Comparison of ENCODE assay signal across 15 cellular contexts in genomic region chr9:73684601-73685000, GRCh38.
A peak's percentile ranks its signal among the peaks of the same experiment; 100 is the strongest.
DNase-seq lines count a peak whose midpoint lies in the region; ATAC-seq and TF ChIP-seq lines count a peak whose summit lies in the region.
"Had no signal": no experiment of that assay in that cellular context is flagged by ENCODE, and none has a peak within 500 bp of the region (broad histone marks: within the 10 kb centered on the region; RNA-seq: fewer than 3 reads in every experiment).

No MANE protein-coding gene starts in this region.

- H3K27me3 Mint-ChIP-seq in WTC11 (ENCODE audit: low read depth) = no peaks in the 10 kb centered on the region
- H3K27me3 Mint-ChIP-seq in activated T-helper 17 cell treated with anti-CD3 and anti-CD28 coated beads, Interleukin-2, amount 50 U/mL, for 72 hours = no peaks in the 10 kb centered on the region
- H3K27me3 Mint-ChIP-seq: activated CD4-positive, alpha-beta T cell treated with anti-CD3 and anti-CD28 coated beads for 36 hours; activated naive CD4-positive, alpha-beta T cell treated with anti-CD3 and anti-CD28 coated beads, Interleukin-2, amount 10 ng/mL, durations not matched to agents 7 days and 5 days had no signal

- TF ChIP-seq CTCF in WTC11 (IDR thresholded peaks at IDR 0.05) (no peak), foreskin keratinocyte (conservative IDR thresholded peaks at IDR 0.05) (no peak), mucosa of descending colon (IDR thresholded peaks at IDR 0.05) (no peak), OCI-LY7 (conservative IDR thresholded peaks at IDR 0.05; ENCODE audit: low read length) (no peak), ovary (IDR thresholded peaks at IDR 0.05) (no peak)

- no peak for TF ChIP-seq EP300 in ovary (IDR thresholded peaks at IDR 0.05)

- 82 to 91% (median 88%) methylated on average over 3 of the region's 3 CpGs for WGBS in ovary, 3 donors

- ATAC-seq in WTC11 (peak; percentile 20; the same call in 1 of the 2 replicates), foreskin keratinocyte (peak; percentile 90), mucosa of descending colon (no peak)
- ATAC-seq in activated T-helper 17 cell treated with anti-CD3 and anti-CD28 coated beads, Interleukin-2, amount 50 U/mL, for 72 hours (replicated peaks) = no peak
- ATAC-seq: activated CD4-positive, alpha-beta T cell treated with anti-CD3 and anti-CD28 coated beads for 36 hours; Right ventricle myocardium inferior had no signal

- no peaks in the 10 kb centered on the region for H3K79me2 ChIP-seq in OCI-LY7 (ENCODE audit: insufficient read depth, low read depth, low read length)
- H3K79me2 ChIP-seq: hepatocyte, parathyroid adenoma had no signal

- CTCF ChIA-PET in WTC11 (lab: Charles Lee) (interaction anchor here (1.1 to 1.4 kb wide), 7 partner anchors 323 to 927 kb away, joined by 3 to 10 read pairs (median 4); no protein-coding TSS in a partner anchor), OCI-LY7 (lab: Charles Lee; ENCODE audit: unreplicated experiment) (no interaction called here)

- peak overlapping the region; percentile 54 for H3K27ac ChIP-seq in foreskin keratinocyte
- no peak overlapping the region for H3K27ac ChIP-seq in OCI-LY7 (ENCODE audit: low read depth, low read length, poor library complexity, severe bottlenecking)
- H3K27ac ChIP-seq in ovary = no peak overlapping the region
- H3K27ac ChIP-seq: BLaER1, hepatocyte, parathyroid adenoma had no signal

- H3K27me3 ChIP-seq in foreskin keratinocyte (no peaks in the 10 kb centered on the region), ovary (no peaks in the 10 kb centered on the region)
- H3K27me3 ChIP-seq: BLaER1, hepatocyte had no signal

- no peak for TF ChIP-seq POLR2A in ovary (IDR thresholded peaks at IDR 0.05)

- intact Hi-C loops in mucosa of descending colon (cut with DNase I, micrococcal nuclease) = no loop called here
- intact Hi-C loops in OCI-LY7 (cut with micrococcal nuclease; ENCODE audit: unreplicated experiment) = no loop called here
- intact Hi-C loops in ovary (cut with DNase I) = no loop called here

- no peak overlapping the region for H2AFZ ChIP-seq in OCI-LY7 (ENCODE audit: low read length)
- H2AFZ ChIP-seq: hepatocyte, parathyroid adenoma had no signal

- H3K9me3 Mint-ChIP-seq in WTC11 = peaks cover 13% of the 10 kb centered on the region
- peaks cover 8% of the 10 kb centered on the region for H3K9me3 Mint-ChIP-seq in activated T-helper 17 cell treated with anti-CD3 and anti-CD28 coated beads, Interleukin-2, amount 50 U/mL, for 72 hours
- H3K9me3 Mint-ChIP-seq: activated naive CD4-positive, alpha-beta T cell treated with anti-CD3 and anti-CD28 coated beads, Interleukin-2, amount 10 ng/mL, durations not matched to agents 7 days and 5 days; T-helper 1 cell treated with Interleukin-12 subunit alpha and Interleukin-12 subunit beta and Interleukin-4 antibody, amounts not matched to agents 30 μg/mL and 1 μg/mL, for 36 hours had no signal

- H3K4me3 Mint-ChIP-seq in WTC11 = no peak overlapping the region
- no peak overlapping the region for H3K4me3 Mint-ChIP-seq in activated T-helper 17 cell treated with anti-CD3 and anti-CD28 coated beads, Interleukin-2, amount 50 U/mL, for 72 hours
- H3K4me3 Mint-ChIP-seq: activated CD4-positive, alpha-beta T cell treated with anti-CD3 and anti-CD28 coated beads for 36 hours; activated naive CD4-positive, alpha-beta T cell treated with anti-CD3 and anti-CD28 coated beads, Interleukin-2, amount 10 ng/mL, durations not matched to agents 7 days and 5 days; T-helper 1 cell treated with Interleukin-12 subunit alpha and Interleukin-12 subunit beta and Interleukin-4 antibody, amounts not matched to agents 30 μg/mL and 1 μg/mL, for 36 hours had no signal

- H3K27ac Mint-ChIP-seq in WTC11 = peak overlapping the region; percentile 25; the same call in 1 of the 2 replicates
- H3K27ac Mint-ChIP-seq in activated T-helper 17 cell treated with anti-CD3 and anti-CD28 coated beads, Interleukin-2, amount 50 U/mL, for 72 hours = no peak overlapping the region
- H3K27ac Mint-ChIP-seq: activated CD4-positive, alpha-beta T cell treated with anti-CD3 and anti-CD28 coated beads for 36 hours; activated naive CD4-positive, alpha-beta T cell treated with anti-CD3 and anti-CD28 coated beads, Interleukin-2, amount 10 ng/mL, durations not matched to agents 7 days and 5 days; T-helper 1 cell treated with Interleukin-12 subunit alpha and Interleukin-12 subunit beta and Interleukin-4 antibody, amounts not matched to agents 30 μg/mL and 1 μg/mL, for 36 hours had no signal

- H3K4me1 Mint-ChIP-seq in WTC11 = peaks cover 16% of the 10 kb centered on the region
- no peaks in the 10 kb centered on the region for H3K4me1 Mint-ChIP-seq in activated T-helper 17 cell treated with anti-CD3 and anti-CD28 coated beads, Interleukin-2, amount 50 U/mL, for 72 hours
- H3K4me1 Mint-ChIP-seq: activated CD4-positive, alpha-beta T cell treated with anti-CD3 and anti-CD28 coated beads for 36 hours; activated naive CD4-positive, alpha-beta T cell treated with anti-CD3 and anti-CD28 coated beads, Interleukin-2, amount 10 ng/mL, durations not matched to agents 7 days and 5 days had no signal

- no peaks in the 10 kb centered on the region for H3K9me2 ChIP-seq in OCI-LY7 (ENCODE audit: insufficient read depth, low read length)

- no peak overlapping the region for H3K4me3 ChIP-seq in mucosa of descending colon
- no peak overlapping the region for H3K4me3 ChIP-seq in OCI-LY7 (ENCODE audit: low read depth, low read length, poor library complexity, severe bottlenecking)
- no peak overlapping the region for H3K4me3 ChIP-seq in ovary
- H3K4me3 ChIP-seq: BLaER1, hepatocyte had no signal

- peaks cover 3% of the 10 kb centered on the region for H3K4me1 ChIP-seq in foreskin keratinocyte
- no peaks in the 10 kb centered on the region for H3K4me1 ChIP-seq in mucosa of descending colon (ENCODE audit: low read depth)
- H3K4me1 ChIP-seq in OCI-LY7 (ENCODE audit: insufficient read depth, low read length, poor library complexity, severe bottlenecking) = no peaks in the 10 kb centered on the region
- H3K4me1 ChIP-seq in ovary (ENCODE audit: insufficient read depth) = no peaks in the 10 kb centered on the region
- H3K4me1 ChIP-seq: BLaER1, parathyroid adenoma had no signal

- BruUV-seq in OCI-LY7 (replicated peaks; lab: Mats Ljungman, UMichigan) = no TSS peak

- POLR2A ChIA-PET in WTC11 (lab: Charles Lee) = no interaction called here
- POLR2A ChIA-PET in OCI-LY7 (lab: Charles Lee) = no interaction called here

- DNase-seq in HPDE6-E6E7 (ENCODE audit: extremely low spot score) = peak; percentile 67
- no peak for DNase-seq in WTC11 (ENCODE audit: low spot score)
- DNase-seq in foreskin keratinocyte = peak; percentile 98 to 99
- no peak for DNase-seq in mucosa of descending colon
- no peak for DNase-seq in OCI-LY7 (ENCODE audit: low spot score)
- no peak for DNase-seq in ovary
- DNase-seq: activated CD4-positive, alpha-beta T cell treated with anti-CD3 and anti-CD28 coated beads for 36 hours; activated naive CD4-positive, alpha-beta T cell treated with anti-CD3 and anti-CD28 coated beads, Interleukin-2, amount 10 ng/mL, durations not matched to agents 7 days and 5 days; NCI-H774 had no signal

- peaks cover 10% of the 10 kb centered on the region for H3K36me3 Mint-ChIP-seq in WTC11
- H3K36me3 Mint-ChIP-seq in activated T-helper 17 cell treated with anti-CD3 and anti-CD28 coated beads, Interleukin-2, amount 50 U/mL, for 72 hours (ENCODE audit: low read depth) = no peaks in the 10 kb centered on the region
- H3K36me3 Mint-ChIP-seq: activated naive CD4-positive, alpha-beta T cell treated with anti-CD3 and anti-CD28 coated beads, Interleukin-2, amount 10 ng/mL, durations not matched to agents 7 days and 5 days had no signal

- H3K9me3 ChIP-seq in mucosa of descending colon (no peaks in the 10 kb centered on the region), OCI-LY7 (ENCODE audit: low read length) (no peaks in the 10 kb centered on the region), ovary (no peaks in the 10 kb centered on the region)

- no peaks in the 10 kb centered on the region for H4K20me1 ChIP-seq in OCI-LY7 (ENCODE audit: insufficient read depth, low read length)
- H4K20me1 ChIP-seq: BLaER1 had no signal

- no peak overlapping the region for H3K4me2 ChIP-seq in OCI-LY7 (ENCODE audit: low read length)
- H3K4me2 ChIP-seq: BLaER1, hepatocyte had no signal

- no peaks in the 10 kb centered on the region for H3K36me3 ChIP-seq in mucosa of descending colon (ENCODE audit: low read depth)
- H3K36me3 ChIP-seq in OCI-LY7 (ENCODE audit: insufficient read depth, low read length) = no peaks in the 10 kb centered on the region
- no peaks in the 10 kb centered on the region for H3K36me3 ChIP-seq in ovary
- H3K36me3 ChIP-seq: BLaER1 had no signal

TF ChIP-seq in WTC11, 78 proteins besides CTCF, POLR2A, EP300 and RAD21 (continues in another document):
- no peak for TF ChIP-seq SOX15 (CRISPR knock-in tag; IDR thresholded peaks at IDR 0.05)
- TF ChIP-seq TP53 (CRISPR knock-in tag; IDR thresholded peaks at IDR 0.05) = no peak
- TF ChIP-seq PREB (CRISPR knock-in tag; IDR thresholded peaks at IDR 0.05; ENCODE audit: borderline replicate concordance) = no peak
- TF ChIP-seq HMGA2 (CRISPR knock-in tag; IDR thresholded peaks at IDR 0.05) = no peak

Comparison
In these comparisons a context has a peak if more than half of its experiments do, and no peak if none do; other contexts are left out.
1. DNase-seq: peak in HPDE6-E6E7 (single experiment) and foreskin keratinocyte (2 of 2); none in WTC11 (single experiment), mucosa of descending colon (0 of 3), OCI-LY7 (single experiment) and ovary (0 of 5).
2. ATAC-seq: peak in WTC11 (single experiment) and foreskin keratinocyte (single experiment); none in mucosa of descending colon (single experiment) and activated T-helper 17 cell treated with anti-CD3 and anti-CD28 coated beads, Interleukin-2, amount 50 U/mL, for 72 hours (single experiment).